ENCODE assay signal across 27 cellular contexts in the genomic region with DNA sequence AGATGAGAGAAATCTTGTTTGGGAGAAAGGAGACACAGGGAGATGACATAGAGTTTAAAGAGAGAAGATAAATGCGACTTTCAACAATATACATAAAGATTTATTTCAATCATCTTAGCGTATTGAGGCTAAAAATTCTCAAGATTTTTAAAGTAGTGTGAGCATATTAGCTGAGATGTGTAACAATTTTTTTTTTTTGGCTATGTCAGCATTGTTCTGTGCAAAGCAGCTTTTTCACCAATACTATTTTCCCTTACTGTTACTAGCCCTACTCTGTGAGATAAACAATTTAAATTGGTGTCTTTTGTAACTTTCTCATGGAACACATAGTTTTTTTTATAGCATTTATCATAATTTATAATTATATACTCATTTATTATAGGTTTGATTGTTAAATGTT.
"Had no signal": no experiment of that assay in that cellular context is flagged by ENCODE, and none has a peak within 500 bp of the region (broad histone marks: within the 10 kb centered on the region; RNA-seq: fewer than 3 reads in every experiment).

No MANE protein-coding gene starts in this region.

- H3K4me1 ChIP-seq: stomach, suprapubic skin, testis, thyroid gland, tibial artery, tibial nerve, transverse colon, upper lobe of left lung, upper lobe of right lung, uterus, vagina had no signal

- H3K27me3 ChIP-seq: stomach, suprapubic skin, testis, thyroid gland, tibial artery, tibial nerve, transverse colon, upper lobe of left lung, upper lobe of right lung, uterus, vagina had no signal

- ATAC-seq: stimulated activated effector memory CD8-positive, alpha-beta T cell treated with anti-CD3 and anti-CD28 coated beads, Interleukin-12 subunit alpha, Interleukin-12 subunit beta, amount 100 ng/mL, for 72 hours; stimulated activated memory B cell treated with anti-CD40 and anti-IgM and Interleukin-4, amounts not matched to agents 10 μg/mL and 1 μg/mL and 100 μg/mL, for 72 hours; stimulated activated naive B cell treated with anti-CD40 and anti-IgM and Interleukin-4, amounts not matched to agents 10 μg/mL and 1 μg/mL and 100 μg/mL, for 72 hours; stimulated activated naive CD8-positive, alpha-beta T cell treated with anti-CD3 and anti-CD28 coated beads, Interleukin-15, amount 100 ng/mL, for 72 hours; stimulated activated naive CD8-positive, alpha-beta T cell treated with anti-CD3 and anti-CD28 coated beads, Interleukin-15, Interleukin-2, amounts not matched to agents 100 U/mL and 50 U/mL, for 24 hours; upper lobe of right lung had no signal

- DNase-seq: stimulated activated CD4-positive, alpha-beta T cell treated with anti-CD3 and anti-CD28 coated beads, Interleukin-2, amount 100 ng/mL, for 48 hours; stimulated activated CD4-positive, alpha-beta T cell treated with anti-CD3 and anti-CD28 coated beads, Interleukin-4, amount 100 ng/mL, for 1 hour; stimulated activated CD4-positive, alpha-beta T cell treated with anti-CD3 and anti-CD28 coated beads, Interleukin-4, amount 100 ng/mL, for 24 hours; stimulated activated CD4-positive, alpha-beta T cell treated with anti-CD3 and anti-CD28 coated beads, Interleukin-4, amount 100 ng/mL, for 4 hours; stimulated activated CD8-positive, alpha-beta memory T cell treated with anti-CD3 and anti-CD28 coated beads, Interleukin-4, amount 100 ng/mL, for 48 hours; stimulated activated naive B cell treated with anti-CD40 and anti-IgM and Interleukin-4, amounts not matched to agents 10 μg/mL and 1 μg/mL and 100 μg/mL, for 72 hours; stimulated activated naive CD4-positive, alpha-beta T cell; stimulated activated naive CD4-positive, alpha-beta T cell treated with Interleukin-2 at 50 U/mL for 16 hours; stimulated activated naive CD8-positive, alpha-beta T cell treated with anti-CD3 and anti-CD28 coated beads, Interleukin-15, amount 100 ng/mL, for 72 hours; stimulated activated naive CD8-positive, alpha-beta T cell treated with anti-CD3 and anti-CD28 coated beads, Interleukin-15, Interleukin-2, amounts not matched to agents 100 U/mL and 50 U/mL, for 24 hours; stomach; substantia nigra; testis; thyroid gland; tibial artery; transverse colon; trophoblast cell; upper lobe of left lung; upper lobe of right lung; uterus had no signal

- H3K36me3 ChIP-seq: stomach, suprapubic skin, thoracic aorta, thyroid gland, tibial artery, tibial nerve, transverse colon, upper lobe of left lung, upper lobe of right lung, uterus, vagina had no signal

- FAIRE-seq: urothelium cell line had no signal

- H3K4me3 ChIP-seq: stomach, suprapubic skin, testis, thoracic aorta, thyroid gland, tibial artery, tibial nerve, transverse colon, upper lobe of left lung, upper lobe of right lung, uterus, vagina had no signal

- H3K27ac ChIP-seq: stomach, suprapubic skin, testis, thoracic aorta, thyroid gland, tibial artery, tibial nerve, transverse colon, upper lobe of left lung, upper lobe of right lung, uterus, vagina had no signal

- H3K9me3 ChIP-seq: stomach, suprapubic skin, testis, thoracic aorta, thyroid gland, tibial artery, tibial nerve, transverse colon, upper lobe of left lung, upper lobe of right lung, uterus, vagina had no signal
